ENCODE assay signal across 1 cellular context in genomic region chr4:55530167-55530566, GRCh38.
TF ChIP-seq lines count a peak whose summit lies in the region.

No MANE protein-coding gene starts in this region.

TF ChIP-seq in WTC11, 78 proteins besides CTCF, POLR2A, EP300 and RAD21 (continued from another document):
- no peak for TF ChIP-seq STAT6 (CRISPR knock-in tag; conservative IDR thresholded peaks at IDR 0.05; ENCODE audit: low read depth)
- TF ChIP-seq ZNF416 (CRISPR knock-in tag; IDR thresholded peaks at IDR 0.05), result no peak
- TF ChIP-seq MXD4 (CRISPR knock-in tag; IDR thresholded peaks at IDR 0.05; ENCODE audit: borderline replicate concordance), result no peak
